ENCODE assay signal across 12 cellular contexts in genomic region chr7:131753620-131754222, GRCh38.
DNase-seq lines count a peak whose midpoint lies in the region; TF ChIP-seq lines count a peak whose summit lies in the region.
"Had no signal": no experiment of that assay in that cellular context is flagged by ENCODE, and none has a peak within 500 bp of the region (broad histone marks: within the 10 kb centered on the region; RNA-seq: fewer than 3 reads in every experiment).

No MANE protein-coding gene starts in this region.

- H3K4me3 ChIP-seq in AG09309 (ENCODE audit: control insufficient read depth, low read depth, low read length) (no peak overlapping the region), PC-9 (no peak overlapping the region), fibroblast of mammary gland (ENCODE audit: control insufficient read depth, low read depth, low read length) (no peak overlapping the region), Peyer's patch (no peak overlapping the region)
- H3K4me3 ChIP-seq: lung had no signal

- H3K4me1 ChIP-seq in PC-9 (replicated peaks; ENCODE audit: insufficient read depth): no peaks in the 10 kb centered on the region
- H3K4me1 ChIP-seq in Peyer's patch: no peaks in the 10 kb centered on the region

- intact Hi-C loops in PC-9 (cut with micrococcal nuclease; ENCODE audit: unreplicated experiment): no loop called here

- CTCF ChIA-PET in PC-9 (lab: Charles Lee): interaction anchor here (0.6 kb wide), 2 partner anchors 23 to 1018 kb away, joined by 3 to 7 read pairs; no protein-coding TSS in a partner anchor

- TF ChIP-seq CTCF in AG09309 (IDR thresholded peaks at IDR 0.05; ENCODE audit: control insufficient read depth, insufficient read depth, low read depth, low read length, missing control alignments) (peak; percentile 47), GM20000 (IDR thresholded peaks at IDR 0.05; ENCODE audit: extremely low read depth, missing control alignments) (peak; percentile 8), PC-9 (conservative IDR thresholded peaks at IDR 0.05) (peak; percentile 60), fibroblast of mammary gland (conservative IDR thresholded peaks at IDR 0.05; ENCODE audit: control insufficient read depth, insufficient read depth, low read depth, low read length) (peak; percentile 30), Peyer's patch (IDR thresholded peaks at IDR 0.05) (peak in 1 of 6 experiments; percentile 5)

- DNase-seq in AG09309 (ENCODE audit: low read depth) (no peak), GM20000 (ENCODE audit: low spot score) (no peak), PC-9 (peak in 1 of 2 experiments; percentile 9), fibroblast of mammary gland (ENCODE audit: low read depth) (no peak), NCI-H1048 (lab: John Stamatoyannopoulos, UW) (no peak), epidermal melanocyte (ENCODE audit: insufficient read length, low spot score) (no peak), Peyer's patch (no peak)
- no peak for DNase-seq in T-helper 2 cell treated with Interferon-gamma antibody and Interleukin-4, amounts not matched to agents 5 μg/mL and 100 μg/mL, for 36 hours (ENCODE audit: low spot score)
- DNase-seq: HCEC 1CT had no signal

- POLR2A ChIA-PET in PC-9 (lab: Charles Lee; ENCODE audit: unreplicated experiment): interaction anchor here (0.6 kb wide), 1 partner anchor 857 kb away, joined by 18 read pairs; no protein-coding TSS in a partner anchor

- H3K27me3 ChIP-seq in PC-9 (ENCODE audit: insufficient read depth, low read depth) (peaks cover 64% of the 10 kb centered on the region), Peyer's patch (no peaks in the 10 kb centered on the region)

- peaks cover 2% of the 10 kb centered on the region for H3K27me3 Mint-ChIP-seq in T-helper 2 cell treated with Interferon-gamma antibody and Interleukin-4, amounts not matched to agents 5 μg/mL and 100 μg/mL, for 36 hours (ENCODE audit: low read depth)

- H3K27ac Mint-ChIP-seq in T-helper 2 cell treated with Interferon-gamma antibody and Interleukin-4, amounts not matched to agents 5 μg/mL and 100 μg/mL, for 36 hours: no peak overlapping the region
- H3K27ac Mint-ChIP-seq: brain, IgD-negative memory B cell had no signal

- no TSS peak for BruUV-seq in PC-9 (replicated peaks; lab: Mats Ljungman, UMichigan)

- no peak overlapping the region for H2AFZ ChIP-seq in PC-9

- H3K79me2 ChIP-seq in PC-9 (ENCODE audit: low read depth): no peaks in the 10 kb centered on the region

- no peaks in the 10 kb centered on the region for H3K4me1 Mint-ChIP-seq in T-helper 2 cell treated with Interferon-gamma antibody and Interleukin-4, amounts not matched to agents 5 μg/mL and 100 μg/mL, for 36 hours (ENCODE audit: low read depth)
- H3K4me1 Mint-ChIP-seq: IgD-negative memory B cell had no signal

- H3K4me2 ChIP-seq in PC-9: no peak overlapping the region

- no peaks in the 10 kb centered on the region for H3K9me2 ChIP-seq in PC-9 (ENCODE audit: insufficient read depth)

- H3K4me3 Mint-ChIP-seq in T-helper 2 cell treated with Interferon-gamma antibody and Interleukin-4, amounts not matched to agents 5 μg/mL and 100 μg/mL, for 36 hours: no peak overlapping the region
- H3K4me3 Mint-ChIP-seq: brain, IgD-negative memory B cell had no signal

- H3K36me3 ChIP-seq in PC-9 (ENCODE audit: low read depth) (no peaks in the 10 kb centered on the region), Peyer's patch (no peaks in the 10 kb centered on the region)

- H3K27ac ChIP-seq in PC-9 (no peak overlapping the region), Peyer's patch (no peak overlapping the region)

- H3K9me3 ChIP-seq in PC-9 (ENCODE audit: insufficient read depth, low read depth) (no peaks in the 10 kb centered on the region), Peyer's patch (no peaks in the 10 kb centered on the region)

- H3K36me3 Mint-ChIP-seq in T-helper 2 cell treated with Interferon-gamma antibody and Interleukin-4, amounts not matched to agents 5 μg/mL and 100 μg/mL, for 36 hours (ENCODE audit: low read depth): no peaks in the 10 kb centered on the region
- H3K36me3 Mint-ChIP-seq: brain, IgD-negative memory B cell had no signal

- no peaks in the 10 kb centered on the region for H4K20me1 ChIP-seq in PC-9 (ENCODE audit: insufficient read depth)

- H3K9me3 Mint-ChIP-seq in T-helper 2 cell treated with Interferon-gamma antibody and Interleukin-4, amounts not matched to agents 5 μg/mL and 100 μg/mL, for 36 hours: no peaks in the 10 kb centered on the region

- TF ChIP-seq POLR2A in Peyer's patch (IDR thresholded peaks at IDR 0.05): no peak

- H3F3A ChIP-seq in PC-9 (ENCODE audit: insufficient read depth, low read depth): no peaks in the 10 kb centered on the region
